ENCODE assay signal across 13 cellular contexts in genomic region chr4:95693594-95693993, GRCh38.
DNase-seq lines count a peak whose midpoint lies in the region; ATAC-seq, FAIRE-seq and TF ChIP-seq lines count a peak whose summit lies in the region.
"Had no signal": no experiment of that assay in that cellular context is flagged by ENCODE, and none has a peak within 500 bp of the region (broad histone marks: within the 10 kb centered on the region; RNA-seq: fewer than 3 reads in every experiment).

No MANE protein-coding gene starts in this region.

- no peaks in the 10 kb centered on the region for H3K79me2 ChIP-seq in astrocyte (ENCODE audit: insufficient read depth, low read length)

- no peaks in the 10 kb centered on the region for H3K9me3 ChIP-seq in astrocyte (ENCODE audit: insufficient read depth, low read depth, low read length)
- H3K9me3 ChIP-seq: esophagus squamous epithelium, mucosa of descending colon had no signal

- TF ChIP-seq CTCF in GM12872 (IDR thresholded peaks at IDR 0.05; ENCODE audit: insufficient read depth, low read depth, low read length), result 0 out of 3 replicates have a peak, but pooled peaks have one; percentile 14
- peak; percentile 19 for TF ChIP-seq CTCF in astrocyte (IDR thresholded peaks at IDR 0.05; ENCODE audit: insufficient read depth, low read depth, low read length)

- no peaks in the 10 kb centered on the region for H4K20me1 ChIP-seq in astrocyte (ENCODE audit: insufficient read depth, low read length)

- no peaks in the 10 kb centered on the region for H3K36me3 Mint-ChIP-seq in astrocyte (ENCODE audit: low read depth, unreplicated experiment)
- H3K36me3 Mint-ChIP-seq: activated naive CD8-positive, alpha-beta T cell treated with anti-CD3 and anti-CD28 coated beads, Interleukin-2, amount 10 ng/mL, durations not matched to agents 7 days and 5 days had no signal

- no peaks in the 10 kb centered on the region for H3K36me3 ChIP-seq in astrocyte (ENCODE audit: insufficient read depth, low read length)
- H3K36me3 ChIP-seq: esophagus squamous epithelium had no signal

- no peaks in the 10 kb centered on the region for H3K27me3 Mint-ChIP-seq in astrocyte (ENCODE audit: low read depth, unreplicated experiment)
- H3K27me3 Mint-ChIP-seq: activated naive CD8-positive, alpha-beta T cell treated with anti-CD3 and anti-CD28 coated beads, Interleukin-2, amount 10 ng/mL, durations not matched to agents 7 days and 5 days had no signal

- peak; percentile 15 for DNase-seq in NAMALWA (ENCODE audit: low spot score)
- peak; percentile 5 for DNase-seq in astrocyte (ENCODE audit: low read depth)
- peak; percentile 13 for DNase-seq in kidney glomerular epithelial cell (lab: John Stamatoyannopoulos, UW)
- no peak for DNase-seq in C1 segment of cervical spinal cord (lab: John Stamatoyannopoulos, UW)
- DNase-seq: activated naive CD8-positive, alpha-beta T cell treated with anti-CD3 and anti-CD28 coated beads, Interleukin-2, amount 10 ng/mL, durations not matched to agents 7 days and 5 days; esophagus squamous epithelium; mucosa of descending colon; NCI-H526 treated with DMSO at 0.1 percent for 48 hours; stimulated activated naive CD4-positive, alpha-beta T cell treated with Interleukin-2 at 50 U/mL for 16 hours had no signal

- no peaks in the 10 kb centered on the region for H3K4me1 ChIP-seq in astrocyte (ENCODE audit: insufficient read depth, low read length)
- H3K4me1 ChIP-seq: esophagus squamous epithelium had no signal

- H3K4me3 Mint-ChIP-seq in astrocyte (ENCODE audit: unreplicated experiment), result no peak overlapping the region
- H3K4me3 Mint-ChIP-seq: activated naive CD8-positive, alpha-beta T cell treated with anti-CD3 and anti-CD28 coated beads, Interleukin-2, amount 10 ng/mL, durations not matched to agents 7 days and 5 days had no signal

- H2AFZ ChIP-seq in astrocyte (ENCODE audit: low read depth, low read length), result no peak overlapping the region

- no peak overlapping the region for H3K27ac Mint-ChIP-seq in astrocyte (ENCODE audit: unreplicated experiment)
- H3K27ac Mint-ChIP-seq: activated naive CD8-positive, alpha-beta T cell treated with anti-CD3 and anti-CD28 coated beads, Interleukin-2, amount 10 ng/mL, durations not matched to agents 7 days and 5 days had no signal

- H3K4me3 ChIP-seq in astrocyte (ENCODE audit: insufficient read depth, low read depth, low read length), result no peak overlapping the region
- H3K4me3 ChIP-seq: esophagus squamous epithelium, mucosa of descending colon had no signal

- no peak overlapping the region for H3K9ac ChIP-seq in astrocyte (ENCODE audit: low read length)

- H3K27ac ChIP-seq in astrocyte (ENCODE audit: low read depth, low read length), result no peak overlapping the region
- H3K27ac ChIP-seq: esophagus squamous epithelium had no signal

- ATAC-seq in HG03159 (IDR thresholded peaks at IDR 0.05; ENCODE audit: unreplicated experiment) (no peak), esophagus mucosa (no peak), GM21515 (IDR thresholded peaks at IDR 0.05; ENCODE audit: unreplicated experiment) (no peak)
- ATAC-seq: mucosa of descending colon had no signal

- no peak for FAIRE-seq in astrocyte (lab: Jason Lieb, UNC)

- no peaks in the 10 kb centered on the region for H3K27me3 ChIP-seq in astrocyte (ENCODE audit: insufficient read depth, low read length)
- H3K27me3 ChIP-seq: esophagus squamous epithelium had no signal

- no peaks in the 10 kb centered on the region for H3K4me1 Mint-ChIP-seq in astrocyte (ENCODE audit: low read depth, unreplicated experiment)
- H3K4me1 Mint-ChIP-seq: activated naive CD8-positive, alpha-beta T cell treated with anti-CD3 and anti-CD28 coated beads, Interleukin-2, amount 10 ng/mL, durations not matched to agents 7 days and 5 days had no signal

- H3K4me2 ChIP-seq in astrocyte (ENCODE audit: low read length), result no peak overlapping the region

- no peaks in the 10 kb centered on the region for H3K9me3 Mint-ChIP-seq in astrocyte (ENCODE audit: unreplicated experiment)
- H3K9me3 Mint-ChIP-seq: activated naive CD8-positive, alpha-beta T cell treated with anti-CD3 and anti-CD28 coated beads, Interleukin-2, amount 10 ng/mL, durations not matched to agents 7 days and 5 days had no signal

Comparison
In these comparisons a context has a peak if more than half of its experiments do, and no peak if none do; other contexts are left out.
1. DNase-seq: peak in NAMALWA (single experiment), astrocyte (single experiment) and kidney glomerular epithelial cell (single experiment); none in C1 segment of cervical spinal cord (0 of 14).